1 cellular context compared by ENCODE assay signal in the genomic region with DNA sequence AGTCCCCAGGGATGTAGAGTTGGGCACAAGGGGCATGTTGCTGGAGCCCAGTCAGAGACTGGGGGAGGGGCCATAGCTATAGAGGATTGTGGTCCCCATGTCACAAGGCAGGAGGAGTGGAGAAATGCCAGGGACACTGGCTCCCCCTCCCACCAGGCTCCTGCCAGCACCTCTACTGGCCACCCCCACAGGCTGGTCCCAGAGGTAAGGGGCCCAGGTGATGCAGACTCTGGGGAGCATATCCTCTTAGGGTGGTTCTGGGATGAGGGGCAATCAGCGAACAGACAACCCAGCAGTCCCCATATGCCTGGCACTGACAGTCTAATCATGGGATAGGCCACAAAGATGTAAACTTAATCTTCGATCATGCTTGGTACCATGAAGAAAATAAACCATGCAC.
TF ChIP-seq lines count a peak whose summit lies in the region.

No MANE protein-coding gene starts in this region.

TF ChIP-seq in SK-N-SH, 30 proteins besides CTCF, POLR2A, EP300 and RAD21 (continued from another document):
- TF ChIP-seq, protein P1, sequence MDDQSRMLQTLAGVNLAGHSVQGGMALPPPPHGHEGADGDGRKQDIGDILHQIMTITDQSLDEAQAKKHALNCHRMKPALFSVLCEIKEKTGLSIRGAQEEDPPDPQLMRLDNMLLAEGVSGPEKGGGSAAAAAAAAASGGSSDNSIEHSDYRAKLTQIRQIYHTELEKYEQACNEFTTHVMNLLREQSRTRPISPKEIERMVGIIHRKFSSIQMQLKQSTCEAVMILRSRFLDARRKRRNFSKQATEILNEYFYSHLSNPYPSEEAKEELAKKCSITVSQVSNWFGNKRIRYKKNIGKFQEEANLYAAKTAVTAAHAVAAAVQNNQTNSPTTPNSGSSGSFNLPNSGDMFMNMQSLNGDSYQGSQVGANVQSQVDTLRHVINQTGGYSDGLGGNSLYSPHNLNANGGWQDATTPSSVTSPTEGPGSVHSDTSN (IDR thresholded peaks at IDR 0.05), result no peak
- no peak for TF ChIP-seq GABPA (IDR thresholded peaks at IDR 0.05; ENCODE audit: low read depth)
- no peak for TF ChIP-seq TEAD4 (IDR thresholded peaks at IDR 0.05; ENCODE audit: borderline replicate concordance, insufficient read depth)
- TF ChIP-seq GATA2 (CRISPR knock-in tag; IDR thresholded peaks at IDR 0.05), result no peak
